ENCODE assay signal across 2 cellular contexts in the genomic region with DNA sequence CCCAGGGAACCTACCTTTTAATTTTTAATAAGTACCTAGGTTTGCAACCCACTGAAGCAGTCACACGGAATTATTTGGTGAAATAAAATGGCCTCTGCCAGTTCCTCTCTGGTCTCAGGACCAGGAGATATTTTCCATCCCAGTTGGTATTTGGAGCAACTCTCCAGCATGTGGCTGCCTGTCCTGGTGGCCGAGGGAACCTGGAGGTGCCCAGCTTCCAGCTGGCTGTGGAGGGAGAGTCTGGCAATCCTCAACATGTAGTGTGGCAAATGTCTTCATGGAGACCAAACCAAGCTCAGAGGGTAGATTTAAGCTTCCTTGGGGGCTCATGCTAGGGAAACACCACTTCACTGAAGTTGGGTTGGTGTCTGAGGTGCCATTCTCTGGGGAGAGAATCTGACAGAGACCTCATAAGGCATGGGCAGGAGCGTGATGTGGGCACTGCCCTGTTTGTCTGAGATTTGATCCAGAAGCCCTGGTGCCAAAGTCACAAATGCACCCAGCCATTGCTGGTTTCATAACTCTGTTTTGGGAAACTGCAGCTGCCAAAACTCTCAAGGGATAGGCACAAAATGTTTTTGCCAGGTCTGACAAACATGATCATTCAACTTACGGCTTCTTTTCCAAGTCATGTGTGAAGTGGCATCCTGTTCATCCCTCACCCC.
TF ChIP-seq lines count a peak whose summit lies in the region.

No MANE protein-coding gene starts in this region.

TF ChIP-seq in liver, 16 proteins besides CTCF, POLR2A, EP300 and RAD21:
- TF ChIP-seq EGR1 (IDR thresholded peaks at IDR 0.05; ENCODE audit: low read depth in 2 of 2) (peak in 1 of 2 donors; percentile 43), SP1 (IDR thresholded peaks at IDR 0.05) (peak; percentile 52), HNF4G (IDR thresholded peaks at IDR 0.05) (peak; percentile 10), HNF4A (conservative IDR thresholded peaks at IDR 0.05) (peak; percentile 35 to 82), FOXA2 (IDR thresholded peaks at IDR 0.05) (no peak), NR2F2 (IDR thresholded peaks at IDR 0.05) (no peak), GABPA (IDR thresholded peaks at IDR 0.05 in 1 of 2, conservative IDR thresholded peaks at IDR 0.05 in 1 of 2) (no peak), FOXA1 (IDR thresholded peaks at IDR 0.05) (no peak), YY1 (IDR thresholded peaks at IDR 0.05) (peak; percentile 93), TAF1 (conservative IDR thresholded peaks at IDR 0.05) (peak; percentile 89), RXRA (IDR thresholded peaks at IDR 0.05) (peak in 1 of 2 donors; percentile 86), JUND (IDR thresholded peaks at IDR 0.05) (peak; percentile 28 to 50)
- TF ChIP-seq, protein P1, sequence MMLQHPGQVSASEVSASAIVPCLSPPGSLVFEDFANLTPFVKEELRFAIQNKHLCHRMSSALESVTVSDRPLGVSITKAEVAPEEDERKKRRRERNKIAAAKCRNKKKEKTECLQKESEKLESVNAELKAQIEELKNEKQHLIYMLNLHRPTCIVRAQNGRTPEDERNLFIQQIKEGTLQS (IDR thresholded peaks at IDR 0.05): no peak
- TF ChIP-seq, protein P2, sequence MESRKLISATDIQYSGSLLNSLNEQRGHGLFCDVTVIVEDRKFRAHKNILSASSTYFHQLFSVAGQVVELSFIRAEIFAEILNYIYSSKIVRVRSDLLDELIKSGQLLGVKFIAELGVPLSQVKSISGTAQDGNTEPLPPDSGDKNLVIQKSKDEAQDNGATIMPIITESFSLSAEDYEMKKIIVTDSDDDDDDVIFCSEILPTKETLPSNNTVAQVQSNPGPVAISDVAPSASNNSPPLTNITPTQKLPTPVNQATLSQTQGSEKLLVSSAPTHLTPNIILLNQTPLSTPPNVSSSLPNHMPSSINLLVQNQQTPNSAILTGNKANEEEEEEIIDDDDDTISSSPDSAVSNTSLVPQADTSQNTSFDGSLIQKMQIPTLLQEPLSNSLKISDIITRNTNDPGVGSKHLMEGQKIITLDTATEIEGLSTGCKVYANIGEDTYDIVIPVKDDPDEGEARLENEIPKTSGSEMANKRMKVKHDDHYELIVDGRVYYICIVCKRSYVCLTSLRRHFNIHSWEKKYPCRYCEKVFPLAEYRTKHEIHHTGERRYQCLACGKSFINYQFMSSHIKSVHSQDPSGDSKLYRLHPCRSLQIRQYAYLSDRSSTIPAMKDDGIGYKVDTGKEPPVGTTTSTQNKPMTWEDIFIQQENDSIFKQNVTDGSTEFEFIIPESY (IDR thresholded peaks at IDR 0.05): peak; percentile 63
- TF ChIP-seq, protein P3, sequence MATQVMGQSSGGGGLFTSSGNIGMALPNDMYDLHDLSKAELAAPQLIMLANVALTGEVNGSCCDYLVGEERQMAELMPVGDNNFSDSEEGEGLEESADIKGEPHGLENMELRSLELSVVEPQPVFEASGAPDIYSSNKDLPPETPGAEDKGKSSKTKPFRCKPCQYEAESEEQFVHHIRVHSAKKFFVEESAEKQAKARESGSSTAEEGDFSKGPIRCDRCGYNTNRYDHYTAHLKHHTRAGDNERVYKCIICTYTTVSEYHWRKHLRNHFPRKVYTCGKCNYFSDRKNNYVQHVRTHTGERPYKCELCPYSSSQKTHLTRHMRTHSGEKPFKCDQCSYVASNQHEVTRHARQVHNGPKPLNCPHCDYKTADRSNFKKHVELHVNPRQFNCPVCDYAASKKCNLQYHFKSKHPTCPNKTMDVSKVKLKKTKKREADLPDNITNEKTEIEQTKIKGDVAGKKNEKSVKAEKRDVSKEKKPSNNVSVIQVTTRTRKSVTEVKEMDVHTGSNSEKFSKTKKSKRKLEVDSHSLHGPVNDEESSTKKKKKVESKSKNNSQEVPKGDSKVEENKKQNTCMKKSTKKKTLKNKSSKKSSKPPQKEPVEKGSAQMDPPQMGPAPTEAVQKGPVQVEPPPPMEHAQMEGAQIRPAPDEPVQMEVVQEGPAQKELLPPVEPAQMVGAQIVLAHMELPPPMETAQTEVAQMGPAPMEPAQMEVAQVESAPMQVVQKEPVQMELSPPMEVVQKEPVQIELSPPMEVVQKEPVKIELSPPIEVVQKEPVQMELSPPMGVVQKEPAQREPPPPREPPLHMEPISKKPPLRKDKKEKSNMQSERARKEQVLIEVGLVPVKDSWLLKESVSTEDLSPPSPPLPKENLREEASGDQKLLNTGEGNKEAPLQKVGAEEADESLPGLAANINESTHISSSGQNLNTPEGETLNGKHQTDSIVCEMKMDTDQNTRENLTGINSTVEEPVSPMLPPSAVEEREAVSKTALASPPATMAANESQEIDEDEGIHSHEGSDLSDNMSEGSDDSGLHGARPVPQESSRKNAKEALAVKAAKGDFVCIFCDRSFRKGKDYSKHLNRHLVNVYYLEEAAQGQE (IDR thresholded peaks at IDR 0.05): peak; percentile 59
- TF ChIP-seq, protein P4, sequence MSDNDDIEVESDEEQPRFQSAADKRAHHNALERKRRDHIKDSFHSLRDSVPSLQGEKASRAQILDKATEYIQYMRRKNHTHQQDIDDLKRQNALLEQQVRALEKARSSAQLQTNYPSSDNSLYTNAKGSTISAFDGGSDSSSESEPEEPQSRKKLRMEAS (IDR thresholded peaks at IDR 0.05): peak; percentile 75

TF ChIP-seq in HepG2, 621 proteins besides CTCF, POLR2A, EP300 and RAD21:
- TF ChIP-seq DR1 (CRISPR knock-in tag; IDR thresholded peaks at IDR 0.05): no peak
- no peak for TF ChIP-seq TCF7L2 (IDR thresholded peaks at IDR 0.05; ENCODE audit: low read depth, low read length)
- TF ChIP-seq, protein P5, sequence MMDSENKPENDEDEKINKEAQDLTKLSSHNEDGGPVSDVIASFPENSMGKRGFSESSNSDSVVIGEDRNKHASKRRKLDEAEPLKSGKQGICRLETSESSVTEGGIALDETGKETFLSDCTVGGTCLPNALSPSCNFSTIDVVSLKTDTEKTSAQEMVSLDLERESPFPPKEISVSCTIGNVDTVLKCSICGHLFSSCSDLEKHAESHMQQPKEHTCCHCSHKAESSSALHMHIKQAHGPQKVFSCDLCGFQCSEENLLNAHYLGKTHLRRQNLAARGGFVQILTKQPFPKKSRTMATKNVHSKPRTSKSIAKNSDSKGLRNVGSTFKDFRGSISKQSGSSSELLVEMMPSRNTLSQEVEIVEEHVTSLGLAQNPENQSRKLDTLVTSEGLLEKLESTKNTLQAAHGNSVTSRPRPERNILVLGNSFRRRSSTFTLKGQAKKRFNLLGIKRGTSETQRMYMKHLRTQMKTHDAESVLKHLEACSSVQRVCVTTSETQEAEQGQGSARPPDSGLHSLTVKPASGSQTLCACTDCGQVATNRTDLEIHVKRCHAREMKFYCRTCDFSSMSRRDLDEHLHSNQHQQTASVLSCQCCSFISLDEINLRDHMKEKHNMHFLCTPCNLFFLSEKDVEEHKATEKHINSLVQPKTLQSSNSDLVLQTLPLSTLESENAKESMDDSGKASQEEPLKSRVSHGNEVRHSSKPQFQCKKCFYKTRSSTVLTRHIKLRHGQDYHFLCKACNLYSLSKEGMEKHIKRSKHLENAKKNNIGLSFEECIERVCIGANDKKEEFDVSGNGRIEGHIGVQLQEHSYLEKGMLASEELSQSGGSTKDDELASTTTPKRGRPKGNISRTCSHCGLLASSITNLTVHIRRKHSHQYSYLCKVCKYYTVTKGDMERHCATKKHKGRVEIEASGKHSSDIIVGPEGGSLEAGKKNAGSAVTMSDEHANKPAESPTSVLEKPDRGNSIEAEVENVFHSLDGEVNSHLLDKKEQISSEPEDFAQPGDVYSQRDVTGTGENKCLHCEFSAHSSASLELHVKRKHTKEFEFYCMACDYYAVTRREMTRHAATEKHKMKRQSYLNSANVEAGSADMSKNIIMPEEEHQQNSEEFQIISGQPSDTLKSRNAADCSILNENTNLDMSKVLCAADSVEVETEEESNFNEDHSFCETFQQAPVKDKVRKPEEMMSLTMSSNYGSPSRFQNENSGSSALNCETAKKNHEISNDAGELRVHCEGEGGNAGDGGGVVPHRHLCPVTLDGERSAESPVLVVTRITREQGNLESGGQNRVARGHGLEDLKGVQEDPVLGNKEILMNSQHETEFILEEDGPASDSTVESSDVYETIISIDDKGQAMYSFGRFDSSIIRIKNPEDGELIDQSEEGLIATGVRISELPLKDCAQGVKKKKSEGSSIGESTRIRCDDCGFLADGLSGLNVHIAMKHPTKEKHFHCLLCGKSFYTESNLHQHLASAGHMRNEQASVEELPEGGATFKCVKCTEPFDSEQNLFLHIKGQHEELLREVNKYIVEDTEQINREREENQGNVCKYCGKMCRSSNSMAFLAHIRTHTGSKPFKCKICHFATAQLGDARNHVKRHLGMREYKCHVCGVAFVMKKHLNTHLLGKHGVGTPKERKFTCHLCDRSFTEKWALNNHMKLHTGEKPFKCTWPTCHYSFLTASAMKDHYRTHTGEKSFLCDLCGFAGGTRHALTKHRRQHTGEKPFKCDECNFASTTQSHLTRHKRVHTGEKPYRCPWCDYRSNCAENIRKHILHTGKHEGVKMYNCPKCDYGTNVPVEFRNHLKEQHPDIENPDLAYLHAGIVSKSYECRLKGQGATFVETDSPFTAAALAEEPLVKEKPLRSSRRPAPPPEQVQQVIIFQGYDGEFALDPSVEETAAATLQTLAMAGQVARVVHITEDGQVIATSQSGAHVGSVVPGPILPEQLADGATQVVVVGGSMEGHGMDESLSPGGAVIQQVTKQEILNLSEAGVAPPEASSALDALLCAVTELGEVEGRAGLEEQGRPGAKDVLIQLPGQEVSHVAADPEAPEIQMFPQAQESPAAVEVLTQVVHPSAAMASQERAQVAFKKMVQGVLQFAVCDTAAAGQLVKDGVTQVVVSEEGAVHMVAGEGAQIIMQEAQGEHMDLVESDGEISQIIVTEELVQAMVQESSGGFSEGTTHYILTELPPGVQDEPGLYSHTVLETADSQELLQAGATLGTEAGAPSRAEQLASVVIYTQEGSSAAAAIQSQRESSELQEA (CRISPR knock-in tag; IDR thresholded peaks at IDR 0.05; ENCODE audit: not compliant biosample characterization): no peak
- no peak for TF ChIP-seq ZFYVE20 (CRISPR knock-in tag; IDR thresholded peaks at IDR 0.05; ENCODE audit: borderline replicate concordance, low read depth)
- no peak for TF ChIP-seq SRSF9 (IDR thresholded peaks at IDR 0.05; ENCODE audit: borderline replicate concordance, insufficient read depth, low read depth, low read length, poor library complexity, severe bottlenecking)
- no peak for TF ChIP-seq NR2C2 (CRISPR knock-in tag; IDR thresholded peaks at IDR 0.05; ENCODE audit: borderline replicate concordance)
- TF ChIP-seq ZNF326 (CRISPR knock-in tag; IDR thresholded peaks at IDR 0.05; ENCODE audit: borderline replicate concordance): no peak
- no peak for TF ChIP-seq ZFP90 (CRISPR knock-in tag; IDR thresholded peaks at IDR 0.05; ENCODE audit: borderline replicate concordance)
- TF ChIP-seq EEA1 (CRISPR knock-in tag; IDR thresholded peaks at IDR 0.05; ENCODE audit: borderline replicate concordance): no peak
